Comparison of ENCODE assay signal across 20 cellular contexts in genomic region chr12:119742700-119743099, GRCh38.
A peak's percentile ranks its signal among the peaks of the same experiment; 100 is the strongest.
DNase-seq lines count a peak whose midpoint lies in the region; TF ChIP-seq lines count a peak whose summit lies in the region.
"Had no signal": no experiment of that assay in that cellular context is flagged by ENCODE, and none has a peak within 500 bp of the region (broad histone marks: within the 10 kb centered on the region; RNA-seq: fewer than 3 reads in every experiment).

No MANE protein-coding gene starts in this region.

- H3K9me3 Mint-ChIP-seq in activated naive CD4-positive, alpha-beta T cell treated with anti-CD3 and anti-CD28 coated beads for 36 hours: peaks cover 23% of the 10 kb centered on the region

- H3K36me3 ChIP-seq in suprapubic skin (no peaks in the 10 kb centered on the region), thyroid gland (no peaks in the 10 kb centered on the region)

- peaks cover 6% of the 10 kb centered on the region for H3K9me3 ChIP-seq in suprapubic skin
- no peaks in the 10 kb centered on the region for H3K9me3 ChIP-seq in thyroid gland
- H3K9me3 ChIP-seq: BE2C had no signal

- no peaks in the 10 kb centered on the region for H3K27me3 ChIP-seq in suprapubic skin
- H3K27me3 ChIP-seq in thyroid gland: no peaks in the 10 kb centered on the region
- H3K27me3 ChIP-seq: BE2C, BLaER1 had no signal

- H3K4me3 ChIP-seq in suprapubic skin (no peak overlapping the region), thyroid gland (replicated peaks in 1 of 3) (no peak overlapping the region)
- H3K4me3 ChIP-seq: A549, BLaER1 had no signal

- H3K4me1 ChIP-seq in suprapubic skin: no peaks in the 10 kb centered on the region
- no peaks in the 10 kb centered on the region for H3K4me1 ChIP-seq in thyroid gland
- H3K4me1 ChIP-seq: A549, BE2C, BLaER1 had no signal

- H3K36me3 Mint-ChIP-seq in activated naive CD4-positive, alpha-beta T cell treated with anti-CD3 and anti-CD28 coated beads for 36 hours (ENCODE audit: low read depth): peaks cover 37% of the 10 kb centered on the region

- TF ChIP-seq CTCF in suprapubic skin (IDR thresholded peaks at IDR 0.05): no peak
- no peak for TF ChIP-seq CTCF in thyroid gland (IDR thresholded peaks at IDR 0.05)

- peak; percentile 30 for DNase-seq in Ammon's horn (ENCODE audit: low spot score)
- peak; percentile 67 for DNase-seq in globus pallidus (ENCODE audit: low spot score)
- DNase-seq in midbrain (lab: John Stamatoyannopoulos, UW): peak; percentile 46
- DNase-seq in superior temporal gyrus (ENCODE audit: extremely low spot score): peak; percentile 57
- no peak for DNase-seq in suprapubic skin (ENCODE audit: low spot score in 2 of 2)
- no peak for DNase-seq in activated naive CD4-positive, alpha-beta T cell treated with anti-CD3 and anti-CD28 coated beads for 36 hours
- no peak for DNase-seq in thyroid gland
- DNase-seq: AML-193; BE2C; CD4-positive, alpha-beta memory T cell; CD4-positive, CD25-positive, alpha-beta regulatory T cell; CD8-positive, alpha-beta memory T cell; COR-L47; DMS 273 treated with DMSO at 0.1 percent for 48 hours; DMS79 treated with DMSO at 0.1 percent for 48 hours; GF-D8 had no signal

- TF ChIP-seq EP300 in suprapubic skin (IDR thresholded peaks at IDR 0.05): no peak

- H3K27ac Mint-ChIP-seq in activated naive CD4-positive, alpha-beta T cell treated with anti-CD3 and anti-CD28 coated beads for 36 hours: no peak overlapping the region
- H3K27ac Mint-ChIP-seq: CD14-positive monocyte; CD4-positive, alpha-beta memory T cell; CD4-positive, CD25-positive, alpha-beta regulatory T cell; CD8-positive, alpha-beta memory T cell had no signal

- no peaks in the 10 kb centered on the region for H3K4me1 Mint-ChIP-seq in activated naive CD4-positive, alpha-beta T cell treated with anti-CD3 and anti-CD28 coated beads for 36 hours (ENCODE audit: low read depth)
- H3K4me1 Mint-ChIP-seq: CD14-positive monocyte; CD4-positive, alpha-beta memory T cell; CD4-positive, CD25-positive, alpha-beta regulatory T cell; CD8-positive, alpha-beta memory T cell had no signal

- CTCF ChIA-PET in activated naive CD4-positive, alpha-beta T cell treated with anti-CD3 and anti-CD28 coated beads for 36 hours (lab: Charles Lee): interaction anchor here (0.7 kb wide), 1 partner anchor 32 kb away, joined by 5 read pairs; no protein-coding TSS in a partner anchor

- intact Hi-C loops in activated naive CD4-positive, alpha-beta T cell treated with anti-CD3 and anti-CD28 coated beads for 36 hours (cut with micrococcal nuclease): no loop called here
- intact Hi-C loops in thyroid gland (cut with DNase I): no loop called here

- no peaks in the 10 kb centered on the region for H3K27me3 Mint-ChIP-seq in activated naive CD4-positive, alpha-beta T cell treated with anti-CD3 and anti-CD28 coated beads for 36 hours (ENCODE audit: low read depth)
- H3K27me3 Mint-ChIP-seq: CD4-positive, alpha-beta memory T cell; CD4-positive, CD25-positive, alpha-beta regulatory T cell; CD8-positive, alpha-beta memory T cell had no signal

- no peak overlapping the region for H3K4me3 Mint-ChIP-seq in activated naive CD4-positive, alpha-beta T cell treated with anti-CD3 and anti-CD28 coated beads for 36 hours
- H3K4me3 Mint-ChIP-seq: CD14-positive monocyte; CD4-positive, alpha-beta memory T cell; CD4-positive, CD25-positive, alpha-beta regulatory T cell; CD8-positive, alpha-beta memory T cell had no signal

- 90% methylated on average over 3 of the region's 3 CpGs for WGBS in suprapubic skin
- WGBS in thyroid gland, 2 donors: 95 to 96% methylated on average over 3 of the region's 3 CpGs

- H3K27ac ChIP-seq in suprapubic skin (no peak overlapping the region), thyroid gland (no peak overlapping the region)
- H3K27ac ChIP-seq: 22Rv1, A549, BLaER1 had no signal

- no peak for TF ChIP-seq POLR2A in suprapubic skin (IDR thresholded peaks at IDR 0.05)
- no peak for TF ChIP-seq POLR2A in thyroid gland (IDR thresholded peaks at IDR 0.05)

Comparison
In these comparisons a context has a peak if more than half of its experiments do, and no peak if none do; other contexts are left out.
1. DNase-seq: peak in Ammon's horn (single experiment), globus pallidus (single experiment), midbrain (single experiment) and superior temporal gyrus (single experiment); none in suprapubic skin (0 of 2), activated naive CD4-positive, alpha-beta T cell treated with anti-CD3 and anti-CD28 coated beads for 36 hours (single experiment) and thyroid gland (0 of 2).